Comparison of ENCODE assay signal across 8 cellular contexts in the genomic region with DNA sequence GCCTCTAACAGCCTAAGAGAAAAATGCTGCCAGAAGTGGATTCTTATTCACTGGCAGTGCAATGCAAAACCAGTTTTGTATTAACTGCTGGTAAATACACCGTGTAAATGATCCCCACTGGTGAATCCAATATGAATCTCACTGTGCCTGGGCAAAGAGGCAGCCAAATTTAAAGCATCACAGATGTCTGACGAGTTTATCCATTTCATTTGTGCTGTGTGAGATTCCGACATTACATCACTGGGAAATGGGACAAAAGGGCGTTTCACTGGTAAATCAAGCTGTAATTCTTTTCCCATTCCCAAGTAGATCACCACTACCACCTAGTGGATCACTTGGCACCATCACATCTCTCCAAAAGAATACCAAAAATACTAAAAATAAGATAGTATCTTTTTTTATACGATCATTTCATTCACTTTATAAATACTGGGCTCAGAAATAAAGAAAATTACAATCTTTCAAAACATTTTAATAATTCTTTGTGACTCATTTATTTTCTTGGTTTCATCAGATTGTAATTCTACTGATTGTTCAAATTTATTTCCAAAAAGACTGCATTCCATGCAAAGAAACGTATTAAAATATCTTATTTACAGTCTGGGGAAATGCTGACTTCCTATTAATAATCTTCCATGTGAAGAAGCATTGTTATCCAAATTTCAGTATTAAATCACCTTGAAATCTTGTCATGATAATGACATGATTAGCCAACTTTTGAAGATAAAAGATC.
DNase-seq lines count a peak whose midpoint lies in the region; ATAC-seq, FAIRE-seq and TF ChIP-seq lines count a peak whose summit lies in the region.

No MANE protein-coding gene starts in this region.

- H3K4me1 ChIP-seq in heart left ventricle = no peaks in the 10 kb centered on the region

- no peak for FAIRE-seq in urothelium cell line (lab: Jason Lieb, UNC)

- no peaks in the 10 kb centered on the region for H3K9me3 ChIP-seq in heart left ventricle

- H3K4me3 ChIP-seq in heart left ventricle = no peak overlapping the region
- H3K4me3 ChIP-seq in WI38 (ENCODE audit: low read depth, low read length) = no peak overlapping the region

- TF ChIP-seq POLR2A in heart left ventricle (IDR thresholded peaks at IDR 0.05) = no peak

- intact Hi-C loops in heart left ventricle (cut with DNase I) = no loop called here
- intact Hi-C loops in cardiac septum (cut with DNase I) = no loop called here

- H3K27ac ChIP-seq in heart left ventricle = no peak overlapping the region

- no peak for DNase-seq in heart left ventricle
- DNase-seq in cardiac septum (ENCODE audit: low spot score) = no peak
- DNase-seq in iPS DF 19.7 (ENCODE audit: low read depth, low spot score) = peak; percentile 15
- DNase-seq in urothelium cell line (ENCODE audit: low spot score) = peak; percentile 54
- DNase-seq in DMS153 (lab: John Stamatoyannopoulos, UW) = no peak
- DNase-seq in NK-92 (lab: John Stamatoyannopoulos, UW; ENCODE audit: unreplicated experiment) = no peak
- DNase-seq in NCI-H2196 treated with DMSO at 0.1 percent for 48 hours (lab: John Stamatoyannopoulos, UW; ENCODE audit: unreplicated experiment) = no peak

- H3K27me3 ChIP-seq in heart left ventricle = no peaks in the 10 kb centered on the region

- ATAC-seq in heart left ventricle = peak in 2 of 4 donors; percentile 36 to 46

- no peaks in the 10 kb centered on the region for H3K36me3 ChIP-seq in heart left ventricle

- TF ChIP-seq CTCF in heart left ventricle (IDR thresholded peaks at IDR 0.05) (peak; percentile 28 to 64 (median 48)), WI38 (IDR thresholded peaks at IDR 0.05; ENCODE audit: low read depth, low read length) (0 out of 2 replicates have a peak, but pooled peaks have one; percentile 22)

- 32 to 49% (median 41%) methylated on average over 6 of the region's 6 CpGs for WGBS in heart left ventricle, 4 donors

Comparison
In these comparisons a context has a peak if more than half of its experiments do, and no peak if none do; other contexts are left out.
1. DNase-seq: peak in iPS DF 19.7 (single experiment) and urothelium cell line (single experiment); none in heart left ventricle (0 of 5), cardiac septum (single experiment), DMS153 (single experiment), NK-92 (single experiment) and NCI-H2196 treated with DMSO at 0.1 percent for 48 hours (single experiment).